ENCODE assay signal across 8 cellular contexts in genomic region chr1:40373323-40374283, GRCh38. TPM values are rescaled to one million over a fixed set of nuclear protein-coding genes. Genes with fewer than 3 reads are reported as not detected.
DNase-seq lines count a peak whose midpoint lies in the region; ATAC-seq and TF ChIP-seq lines count a peak whose summit lies in the region.

Gene SMAP2 (plus strand): TSS chr1:40373727. CDS start chr1:40374121, 394 bp downstream.

- no peak for TF ChIP-seq CTCF in AG09319 (IDR thresholded peaks at IDR 0.05; ENCODE audit: low read depth, low read length)

- peak; percentile 90 for DNase-seq in AG09319 (ENCODE audit: extremely low read depth, low read depth)
- DNase-seq in NCI-H460 (ENCODE audit: extremely low read depth, low read depth), result peak; percentile 90
- peak; percentile 97 for DNase-seq in activated CD4-positive, CD25-positive, alpha-beta regulatory T cell treated with anti-CD3 and anti-CD28 coated beads, Interleukin-2, amount 50 U/mL, for 72 hours
- peak; percentile 96 for DNase-seq in cerebellar cortex (ENCODE audit: low spot score)
- DNase-seq in islet precursor cell, result peak; percentile 99
- DNase-seq in stimulated activated CD4-positive, alpha-beta T cell treated with anti-CD3 and anti-CD28 coated beads, Interleukin-12 subunit alpha, Interleukin-12 subunit beta, amount 100 ng/mL, for 48 hours (ENCODE audit: low read depth in 2 of 3, low spot score in 1 of 3), result peak; percentile 90 to 96 (median 92)

- ATAC-seq in GM19043 (IDR thresholded peaks at IDR 0.05; ENCODE audit: low read depth, unreplicated experiment) (peak; percentile 85), HG03354 (IDR thresholded peaks at IDR 0.05; ENCODE audit: poor library complexity, severe bottlenecking, unreplicated experiment) (peak; percentile 87)

RNA-seq across cellular contexts. Expression of gene SMAP2, which starts in this region (rescaled TPM):
- 9.5 and 11.6 TPM in 2 replicates for total RNA-seq in NCI-H460 (2014; rRNA removed; shearing (Covaris generic))
- 7.0 and 8.8 TPM in 2 replicates for polyA plus RNA-seq in NCI-H460 (2014; cell fraction: nucleus; rRNA removed)

Comparison
In these comparisons a context has a peak if more than half of its experiments do, and no peak if none do; other contexts are left out.
1. Peak in every context shown above with its lines: DNase-seq and ATAC-seq.